ENCODE assay signal across 1 cellular context in the genomic region with DNA sequence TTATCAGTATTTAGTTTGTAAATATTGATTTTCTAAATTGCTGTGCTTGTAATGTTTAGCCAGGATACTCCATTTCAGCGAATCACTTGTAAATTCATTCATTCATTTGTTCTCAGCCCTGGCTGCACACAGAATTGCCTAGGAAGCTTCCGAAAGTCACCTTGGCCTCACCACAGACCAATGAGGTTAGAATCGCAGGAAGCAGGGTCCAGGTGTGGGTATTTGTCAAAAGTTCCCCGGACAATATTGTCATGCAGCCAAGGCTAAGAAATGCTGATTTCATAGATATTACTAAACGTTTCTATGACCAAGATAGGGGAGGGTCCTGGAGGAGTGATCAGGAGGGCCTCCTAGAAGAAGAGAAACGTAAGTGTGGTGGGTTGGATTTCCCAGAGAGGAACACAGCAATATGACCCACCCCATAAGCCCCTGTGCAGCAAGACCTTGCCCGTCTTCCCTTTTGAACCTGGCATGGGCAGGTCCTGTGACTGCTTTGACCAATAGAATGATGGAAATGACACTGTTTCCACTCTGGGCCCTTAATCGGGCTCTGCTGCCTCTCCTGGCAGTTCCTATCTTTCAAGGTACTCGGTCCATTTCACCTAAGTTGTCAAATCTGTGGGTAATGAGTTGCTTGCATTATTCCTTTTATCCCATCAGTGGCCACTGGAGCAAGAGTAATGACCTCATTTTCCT.
TF ChIP-seq lines count a peak whose summit lies in the region.

No MANE protein-coding gene starts in this region.

TF ChIP-seq in neural cell, 6 proteins besides CTCF, POLR2A, EP300 and RAD21 (continued from another document):
- no peak for TF ChIP-seq EZH2 (IDR thresholded peaks at IDR 0.05; ENCODE audit: borderline replicate concordance, insufficient read depth, low read length, poor library complexity, severe bottlenecking)
- TF ChIP-seq SMC3 (conservative IDR thresholded peaks at IDR 0.05; ENCODE audit: poor library complexity) = no peak
